Comparison of ENCODE assay signal across 26 cellular contexts in genomic region chr5:179418972-179419371, GRCh38.
"Had no signal": no experiment of that assay in that cellular context is flagged by ENCODE, and none has a peak within 500 bp of the region (broad histone marks: within the 10 kb centered on the region; RNA-seq: fewer than 3 reads in every experiment).

No MANE protein-coding gene starts in this region.

- H3K27ac ChIP-seq: left lung, pancreas, prostate gland, sigmoid colon, spleen, suprapubic skin, thoracic aorta, tibial artery, upper lobe of right lung had no signal

- H3K27ac Mint-ChIP-seq: naive thymus-derived CD4-positive, alpha-beta T cell; nephron progenitor cell; stimulated activated effector memory CD8-positive, alpha-beta T cell treated with anti-CD3 and anti-CD28 coated beads, Interleukin-12 subunit alpha, Interleukin-12 subunit beta, amount 100 ng/mL, for 72 hours; stimulated activated naive CD8-positive, alpha-beta T cell treated with anti-CD3 and anti-CD28 coated beads, Interleukin-15, Interleukin-2, amounts not matched to agents 100 ng/mL and 50 ng/mL, for 24 hours had no signal

- H3K36me3 Mint-ChIP-seq: naive thymus-derived CD4-positive, alpha-beta T cell; stimulated activated effector memory CD8-positive, alpha-beta T cell treated with anti-CD3 and anti-CD28 coated beads, Interleukin-12 subunit alpha, Interleukin-12 subunit beta, amount 100 ng/mL, for 72 hours had no signal

- H3K36me3 ChIP-seq: left lung, pancreas, prostate gland, sigmoid colon, spleen, suprapubic skin, thoracic aorta, tibial artery, upper lobe of right lung had no signal

- H3K4me3 Mint-ChIP-seq: naive thymus-derived CD4-positive, alpha-beta T cell; nephron progenitor cell; stimulated activated effector memory CD8-positive, alpha-beta T cell treated with anti-CD3 and anti-CD28 coated beads, Interleukin-12 subunit alpha, Interleukin-12 subunit beta, amount 100 ng/mL, for 72 hours; stimulated activated naive CD8-positive, alpha-beta T cell treated with anti-CD3 and anti-CD28 coated beads, Interleukin-15, Interleukin-2, amounts not matched to agents 100 ng/mL and 50 ng/mL, for 24 hours had no signal

- H3K27me3 Mint-ChIP-seq: stimulated activated naive CD8-positive, alpha-beta T cell treated with anti-CD3 and anti-CD28 coated beads, Interleukin-15, Interleukin-2, amounts not matched to agents 100 ng/mL and 50 ng/mL, for 24 hours had no signal

- H3K4me1 Mint-ChIP-seq: naive thymus-derived CD4-positive, alpha-beta T cell; stimulated activated effector memory CD8-positive, alpha-beta T cell treated with anti-CD3 and anti-CD28 coated beads, Interleukin-12 subunit alpha, Interleukin-12 subunit beta, amount 100 ng/mL, for 72 hours had no signal

- DNase-seq: hippocampal formation; kidney; left colon; mesendoderm; midbrain; mucosa of descending colon; naive thymus-derived CD4-positive, alpha-beta T cell; nephron progenitor cell; pancreas; retina; right cardiac atrium; sigmoid colon; small intestine; stimulated activated CD4-positive, alpha-beta T cell treated with anti-CD3 and anti-CD28 coated beads, Interleukin-4, amount 100 ng/mL, for 24 hours; stimulated activated naive CD4-positive, alpha-beta T cell; tibial artery; trophoblast cell; upper lobe of right lung had no signal

- H3K9me3 ChIP-seq: left lung, mucosa of descending colon, pancreas, prostate gland, sigmoid colon, spleen, suprapubic skin, thoracic aorta, tibial artery, upper lobe of right lung had no signal

- H3K27me3 ChIP-seq: pancreas had no signal

- H3K4me1 ChIP-seq: left lung, pancreas, prostate gland, sigmoid colon, suprapubic skin, tibial artery, upper lobe of right lung had no signal

- ATAC-seq: left colon; left lung; mucosa of descending colon; naive thymus-derived CD4-positive, alpha-beta T cell; pancreas; right cardiac atrium; stimulated activated effector memory CD8-positive, alpha-beta T cell treated with anti-CD3 and anti-CD28 coated beads, Interleukin-12 subunit alpha, Interleukin-12 subunit beta, amount 100 ng/mL, for 72 hours; upper lobe of right lung had no signal

- H3K9me3 Mint-ChIP-seq: naive thymus-derived CD4-positive, alpha-beta T cell; nephron progenitor cell; stimulated activated effector memory CD8-positive, alpha-beta T cell treated with anti-CD3 and anti-CD28 coated beads, Interleukin-12 subunit alpha, Interleukin-12 subunit beta, amount 100 ng/mL, for 72 hours; stimulated activated naive CD8-positive, alpha-beta T cell treated with anti-CD3 and anti-CD28 coated beads, Interleukin-15, Interleukin-2, amounts not matched to agents 100 ng/mL and 50 ng/mL, for 24 hours had no signal

- H3K4me3 ChIP-seq: left lung, lung, mucosa of descending colon, pancreas, prostate gland, sigmoid colon, spleen, suprapubic skin, thoracic aorta, tibial artery, upper lobe of right lung had no signal
